In the genomic region with DNA sequence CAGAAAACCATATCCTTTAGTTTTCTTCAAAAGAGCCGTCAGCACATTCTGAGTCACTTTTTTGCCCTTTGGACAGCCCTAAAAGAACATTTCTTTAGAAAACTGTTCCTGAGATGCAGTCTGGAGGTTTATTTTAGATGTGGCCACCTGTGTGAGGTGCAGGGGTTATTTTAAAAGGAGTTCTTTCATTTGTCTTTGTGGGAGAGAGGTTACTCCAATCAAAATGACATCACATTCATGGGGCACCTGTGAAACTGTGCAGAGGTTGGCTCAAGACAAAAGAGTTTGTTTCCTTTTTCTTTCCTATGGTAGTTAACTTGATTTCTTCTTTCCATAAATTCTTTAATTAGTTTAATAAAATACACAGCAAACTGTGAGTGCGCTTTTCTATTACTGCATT, we compare ENCODE assay signal across 26 cellular contexts.
"Had no signal": no experiment of that assay in that cellular context is flagged by ENCODE, and none has a peak within 500 bp of the region (broad histone marks: within the 10 kb centered on the region; RNA-seq: fewer than 3 reads in every experiment).

No MANE protein-coding gene starts in this region.

- H3K27ac ChIP-seq: epithelial cell of prostate, gastrocnemius medialis, left ventricle myocardium inferior, lower lobe of right lung, pancreas, right atrium auricular region, stomach, thyroid gland, vagina had no signal

- DNase-seq: effector CD8-positive, alpha-beta T cell; endodermal cell; foreskin fibroblast; gastrocnemius medialis; head of caudate nucleus; left cardiac atrium; left ventricle myocardium inferior; lower lobe of right lung; natural killer cell; occipital lobe; pancreas; stimulated activated CD4-positive, alpha-beta T cell treated with anti-CD3 and anti-CD28 coated beads, Interleukin-12 subunit alpha, Interleukin-12 subunit beta, amount 100 ng/mL, for 4 hours; stimulated activated CD4-positive, alpha-beta T cell treated with anti-CD3 and anti-CD28 coated beads, Interleukin-1b, Interleukin-23, amount 100 ng/mL, for 48 hours; stimulated activated CD4-positive, alpha-beta T cell treated with anti-CD3 and anti-CD28 coated beads, Interleukin-4, amount 100 ng/mL, for 1 hour; stimulated activated naive CD4-positive, alpha-beta T cell treated with Interleukin-2 at 50 U/mL for 16 hours; stomach; thyroid gland; trophoblast cell had no signal

- ATAC-seq: esophagus mucosa; gastrocnemius medialis; left cardiac atrium; lower lobe of right lung; natural killer cell; pancreas; sciatic nerve; stimulated activated effector memory CD8-positive, alpha-beta T cell treated with anti-CD3 and anti-CD28 coated beads, Interleukin-12 subunit alpha, Interleukin-12 subunit beta, amount 100 ng/mL, for 72 hours had no signal

- H3K4me3 ChIP-seq: gastrocnemius medialis, left ventricle myocardium inferior, lower lobe of right lung, pancreas, right atrium auricular region, smooth muscle cell, stomach, thyroid gland, vagina had no signal

- H3K27me3 Mint-ChIP-seq: dendritic cell treated with granulocyte-macrophage colony-stimulating factor and Interleukin-4, amounts not matched to agents 40 ng/mL and 50 ng/mL, for 4 days had no signal

- H3K36me3 Mint-ChIP-seq: natural killer cell; stimulated activated effector memory CD8-positive, alpha-beta T cell treated with anti-CD3 and anti-CD28 coated beads, Interleukin-12 subunit alpha, Interleukin-12 subunit beta, amount 100 ng/mL, for 72 hours had no signal

- H3K27ac Mint-ChIP-seq: dendritic cell treated with granulocyte-macrophage colony-stimulating factor and Interleukin-4, amounts not matched to agents 40 ng/mL and 50 ng/mL, for 4 days; endodermal cell; natural killer cell; stimulated activated effector memory CD8-positive, alpha-beta T cell treated with anti-CD3 and anti-CD28 coated beads, Interleukin-12 subunit alpha, Interleukin-12 subunit beta, amount 100 ng/mL, for 72 hours had no signal

- H3K4me1 ChIP-seq: gastrocnemius medialis, left ventricle myocardium inferior, lower lobe of right lung, pancreas, right atrium auricular region, stomach, thyroid gland, vagina had no signal

- H3K4me1 Mint-ChIP-seq: endodermal cell, natural killer cell had no signal

- H3K9me3 ChIP-seq: gastrocnemius medialis, lower lobe of right lung, pancreas, thyroid gland, vagina had no signal

- H3K4me2 ChIP-seq: smooth muscle cell had no signal

- H3K4me3 Mint-ChIP-seq: dendritic cell treated with granulocyte-macrophage colony-stimulating factor and Interleukin-4, amounts not matched to agents 40 ng/mL and 50 ng/mL, for 4 days; endodermal cell; natural killer cell; stimulated activated effector memory CD8-positive, alpha-beta T cell treated with anti-CD3 and anti-CD28 coated beads, Interleukin-12 subunit alpha, Interleukin-12 subunit beta, amount 100 ng/mL, for 72 hours had no signal

- H3K27me3 ChIP-seq: gastrocnemius medialis, pancreas, right atrium auricular region, stomach, thyroid gland, vagina had no signal

- H3K36me3 ChIP-seq: gastrocnemius medialis, left ventricle myocardium inferior, lower lobe of right lung, pancreas, right atrium auricular region, stomach, thyroid gland, vagina had no signal
